Comparison of ENCODE assay signal across 6 cellular contexts in genomic region chr19:17337675-17338439, GRCh38. TPM values are rescaled to one million over a fixed set of nuclear protein-coding genes. Genes with fewer than 3 reads are reported as not detected.
DNase-seq lines count a peak whose midpoint lies in the region; ATAC-seq and TF ChIP-seq lines count a peak whose summit lies in the region.

No MANE protein-coding gene starts in this region.

- peaks cover 30 to 31% of the 10 kb centered on the region in 2 donors for H3K4me1 Mint-ChIP-seq in natural killer cell treated with Interleukin-12 subunit alpha and Interleukin-12 subunit beta and Interleukin-15 and Interleukin-18, amount 100 ng/mL, for 72 hours (ENCODE audit: low read depth in 2 of 2)

- no peaks in the 10 kb centered on the region for H3K9me3 ChIP-seq in HUES6 (ENCODE audit: control insufficient read depth, insufficient read depth, low read depth, low read length)

- no peak for ATAC-seq in natural killer cell treated with Interleukin-12 subunit alpha and Interleukin-12 subunit beta and Interleukin-15 and Interleukin-18, amount 100 ng/mL, for 72 hours
- no peak for ATAC-seq in GM18858 (IDR thresholded peaks at IDR 0.05; ENCODE audit: unreplicated experiment)
- no peak for ATAC-seq in activated CD4-positive, CD25-positive, alpha-beta regulatory T cell treated with anti-CD3 and anti-CD28 coated beads, Interleukin-2, amount 50 U/mL, for 24 hours

- H3K36me3 ChIP-seq in HUES6 (ENCODE audit: control insufficient read depth, insufficient read depth, low read length), result peaks cover 10% of the 10 kb centered on the region

- H3K27me3 Mint-ChIP-seq in natural killer cell treated with Interleukin-12 subunit alpha and Interleukin-12 subunit beta and Interleukin-15 and Interleukin-18, amount 100 ng/mL, for 72 hours, result no peaks in the 10 kb centered on the region

- no peaks in the 10 kb centered on the region for H3K36me3 Mint-ChIP-seq in natural killer cell treated with Interleukin-12 subunit alpha and Interleukin-12 subunit beta and Interleukin-15 and Interleukin-18, amount 100 ng/mL, for 72 hours

- peak overlapping the region; percentile 94 for H3K4me3 ChIP-seq in AG10803 (ENCODE audit: low read length)
- peak overlapping the region; percentile 74 for H3K4me3 ChIP-seq in HUES6 (ENCODE audit: low read depth, low read length)
- H3K4me3 ChIP-seq in astrocyte of the spinal cord (ENCODE audit: low read depth, low read length), result peak overlapping the region; percentile 81

- in situ Hi-C loops in astrocyte of the spinal cord (cut with HindIII; ENCODE audit: low sequenced_read_pairs), result no loop called here

- peaks cover 27% of the 10 kb centered on the region for H3K4me1 ChIP-seq in HUES6 (ENCODE audit: control insufficient read depth, insufficient read depth, low read length)

- H3K27ac Mint-ChIP-seq in natural killer cell treated with Interleukin-12 subunit alpha and Interleukin-12 subunit beta and Interleukin-15 and Interleukin-18, amount 100 ng/mL, for 72 hours, result peak overlapping the region; percentile 85 to 98

- H3K4me3 Mint-ChIP-seq in natural killer cell treated with Interleukin-12 subunit alpha and Interleukin-12 subunit beta and Interleukin-15 and Interleukin-18, amount 100 ng/mL, for 72 hours, result peak overlapping the region; percentile 97

- no peak for DNase-seq in AG10803 (ENCODE audit: low read depth)
- DNase-seq in astrocyte of the spinal cord (ENCODE audit: low read depth, low spot score), result no peak
- no peak for DNase-seq in natural killer cell treated with Interleukin-12 subunit alpha and Interleukin-12 subunit beta and Interleukin-15 and Interleukin-18, amount 100 ng/mL, for 72 hours (ENCODE audit: low spot score)

- H3K9me3 Mint-ChIP-seq in natural killer cell treated with Interleukin-12 subunit alpha and Interleukin-12 subunit beta and Interleukin-15 and Interleukin-18, amount 100 ng/mL, for 72 hours, result no peaks in the 10 kb centered on the region

- no peaks in the 10 kb centered on the region for H3K27me3 ChIP-seq in HUES6 (ENCODE audit: control insufficient read depth, insufficient read depth, low read length)

- H3K9ac ChIP-seq in HUES6 (ENCODE audit: low read length), result peak overlapping the region; percentile 79

- no peak for TF ChIP-seq CTCF in AG10803 (conservative IDR thresholded peaks at IDR 0.05; ENCODE audit: low read length)
- TF ChIP-seq CTCF in astrocyte of the spinal cord (IDR thresholded peaks at IDR 0.05; ENCODE audit: low read depth, low read length), result no peak

- H3K27ac ChIP-seq in HUES6 (ENCODE audit: low read depth, low read length), result peak overlapping the region; percentile 54; the same call in 1 of the 2 replicates

RNA-seq across cellular contexts. Expression of gene GTPBP3, which starts 0.5 kb away (rescaled TPM):
- 10 to 100 TPM; 31.6 to 72.5 TPM for total RNA-seq in natural killer cell treated with Interleukin-12 subunit alpha and Interleukin-12 subunit beta and Interleukin-15 and Interleukin-18, amount 100 ng/mL, for 72 hours

RNA-seq across cellular contexts. Expression of gene ANO8, which starts 3.2 kb away (rescaled TPM):
- 1 to 10 TPM; 5.5 to 7.0 TPM for total RNA-seq in natural killer cell treated with Interleukin-12 subunit alpha and Interleukin-12 subunit beta and Interleukin-15 and Interleukin-18, amount 100 ng/mL, for 72 hours

RNA-seq across cellular contexts. Expression of gene DDA1, which starts 28.5 kb away (rescaled TPM):
- 10 to 100 TPM; 57.7 to 68.3 TPM for total RNA-seq in natural killer cell treated with Interleukin-12 subunit alpha and Interleukin-12 subunit beta and Interleukin-15 and Interleukin-18, amount 100 ng/mL, for 72 hours

RNA-seq across cellular contexts. Expression of gene MRPL34, which starts 32.2 kb away (rescaled TPM):
- total RNA-seq in natural killer cell treated with Interleukin-12 subunit alpha and Interleukin-12 subunit beta and Interleukin-15 and Interleukin-18, amount 100 ng/mL, for 72 hours, result 100 to 1,000 TPM in 1 of 2 donors, 10 to 100 TPM in 1; 61.4 to 106 TPM

RNA-seq across cellular contexts. Expression of gene ABHD8, which starts 34.6 kb away (rescaled TPM):
- 1 to 10 TPM; 6.5 to 6.8 TPM for total RNA-seq in natural killer cell treated with Interleukin-12 subunit alpha and Interleukin-12 subunit beta and Interleukin-15 and Interleukin-18, amount 100 ng/mL, for 72 hours
